15 cellular contexts compared by ENCODE assay signal in the genomic region with DNA sequence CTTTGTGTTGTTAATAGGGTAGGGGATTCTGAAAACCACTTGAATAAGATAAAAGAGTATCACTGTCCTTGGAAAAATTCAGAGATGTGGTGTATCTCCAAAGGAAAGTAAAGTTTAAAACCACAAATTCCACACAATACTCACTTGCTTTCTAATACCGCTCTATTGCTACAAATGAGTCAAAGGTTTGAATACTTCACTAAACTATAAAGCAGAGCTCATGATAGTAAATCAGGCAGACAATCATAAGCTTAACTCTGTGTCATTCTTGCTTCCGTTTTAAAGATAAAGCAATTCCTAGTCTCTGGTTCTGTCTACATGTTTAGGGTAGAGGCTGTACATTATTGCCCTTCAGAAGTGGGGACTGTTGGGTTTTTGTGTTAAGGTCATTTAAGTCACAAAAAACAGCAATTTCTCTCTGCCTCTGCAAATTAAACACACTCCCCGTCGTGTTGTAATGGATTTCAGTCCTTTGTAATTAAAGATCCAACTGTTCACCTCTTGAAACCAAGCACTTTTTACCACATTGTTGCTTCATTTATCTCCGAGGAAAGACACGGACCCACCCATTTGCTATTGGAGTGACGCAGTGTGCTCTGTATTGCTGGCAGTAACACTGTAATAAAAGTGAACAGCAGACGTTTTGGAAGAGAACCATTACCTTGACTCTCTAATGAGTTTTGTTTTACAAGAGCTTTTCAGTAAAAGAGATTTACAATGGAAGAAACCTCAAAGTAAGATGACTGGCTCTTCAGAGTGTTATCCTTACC.
DNase-seq lines count a peak whose midpoint lies in the region; ATAC-seq and TF ChIP-seq lines count a peak whose summit lies in the region.
"Had no signal": no experiment of that assay in that cellular context is flagged by ENCODE, and none has a peak within 500 bp of the region (broad histone marks: within the 10 kb centered on the region; RNA-seq: fewer than 3 reads in every experiment).

No MANE protein-coding gene starts in this region.

- no peak overlapping the region for H3K4me3 ChIP-seq in lower leg skin (ENCODE audit: low read depth, poor library complexity, severe bottlenecking)
- H3K4me3 ChIP-seq: SK-N-MC, thoracic aorta had no signal

- ATAC-seq in HG03457 (IDR thresholded peaks at IDR 0.05; ENCODE audit: unreplicated experiment) = no peak
- no peak for ATAC-seq in HG03432 (IDR thresholded peaks at IDR 0.05; ENCODE audit: unreplicated experiment)
- ATAC-seq: effector memory CD8-positive, alpha-beta T cell; left lobe of liver had no signal

- intact Hi-C loops in lower leg skin (cut with DNase I; ENCODE audit: low total_unique reads) (no loop called here), posterior vena cava (cut with DNase I) (no loop called here)

- no peaks in the 10 kb centered on the region for H3K9me3 Mint-ChIP-seq in progenitor cell of endocrine pancreas (ENCODE audit: low read depth)

- peak overlapping the region; percentile 6 for H3K27ac Mint-ChIP-seq in progenitor cell of endocrine pancreas
- H3K27ac Mint-ChIP-seq: effector memory CD8-positive, alpha-beta T cell had no signal

- TF ChIP-seq CTCF in progenitor cell of endocrine pancreas (IDR thresholded peaks at IDR 0.05; ENCODE audit: unreplicated experiment) (no peak), lower leg skin (IDR thresholded peaks at IDR 0.05) (no peak)

- in situ Hi-C loops in SK-MEL-5 (cut with HindIII; ENCODE audit: low pct_unique_long_range_greater_than_20kb, low sequenced_read_pairs) = no loop called here

- H3K36me3 Mint-ChIP-seq in progenitor cell of endocrine pancreas (ENCODE audit: insufficient read depth) = no peaks in the 10 kb centered on the region

- peaks cover 2% of the 10 kb centered on the region for H3K27me3 Mint-ChIP-seq in progenitor cell of endocrine pancreas
- H3K27me3 Mint-ChIP-seq: effector memory CD8-positive, alpha-beta T cell had no signal

- no peak for TF ChIP-seq POLR2A in lower leg skin (IDR thresholded peaks at IDR 0.05)

- peaks cover 30% of the 10 kb centered on the region for H3K4me1 Mint-ChIP-seq in progenitor cell of endocrine pancreas (ENCODE audit: low read depth)

- peak; percentile 44 for DNase-seq in HT1080 (ENCODE audit: low read depth)
- peak; percentile 35 for DNase-seq in SK-MEL-5 (ENCODE audit: low read depth, low spot score)
- peak; percentile 54 for DNase-seq in foreskin melanocyte
- DNase-seq in progenitor cell of endocrine pancreas (ENCODE audit: low spot score, unreplicated experiment) = no peak
- no peak for DNase-seq in lower leg skin (ENCODE audit: low spot score in 2 of 2)
- DNase-seq in posterior vena cava (ENCODE audit: low spot score) = no peak
- DNase-seq: activated gamma-delta T cell; effector memory CD8-positive, alpha-beta T cell; NCI-H2081 had no signal

- 16 to 22% methylated on average over 8 of the region's 8 CpGs for WGBS in lower leg skin, 2 donors

- no peak overlapping the region for H3K4me3 Mint-ChIP-seq in progenitor cell of endocrine pancreas (ENCODE audit: low read depth)
- H3K4me3 Mint-ChIP-seq: effector memory CD8-positive, alpha-beta T cell; neural crest cell had no signal

Comparison
In these comparisons a context has a peak if more than half of its experiments do, and no peak if none do; other contexts are left out.
1. DNase-seq: peak in HT1080 (single experiment), SK-MEL-5 (single experiment) and foreskin melanocyte (single experiment); none in progenitor cell of endocrine pancreas (single experiment), lower leg skin (0 of 2) and posterior vena cava (single experiment).